ENCODE assay signal across 19 cellular contexts in the genomic region with DNA sequence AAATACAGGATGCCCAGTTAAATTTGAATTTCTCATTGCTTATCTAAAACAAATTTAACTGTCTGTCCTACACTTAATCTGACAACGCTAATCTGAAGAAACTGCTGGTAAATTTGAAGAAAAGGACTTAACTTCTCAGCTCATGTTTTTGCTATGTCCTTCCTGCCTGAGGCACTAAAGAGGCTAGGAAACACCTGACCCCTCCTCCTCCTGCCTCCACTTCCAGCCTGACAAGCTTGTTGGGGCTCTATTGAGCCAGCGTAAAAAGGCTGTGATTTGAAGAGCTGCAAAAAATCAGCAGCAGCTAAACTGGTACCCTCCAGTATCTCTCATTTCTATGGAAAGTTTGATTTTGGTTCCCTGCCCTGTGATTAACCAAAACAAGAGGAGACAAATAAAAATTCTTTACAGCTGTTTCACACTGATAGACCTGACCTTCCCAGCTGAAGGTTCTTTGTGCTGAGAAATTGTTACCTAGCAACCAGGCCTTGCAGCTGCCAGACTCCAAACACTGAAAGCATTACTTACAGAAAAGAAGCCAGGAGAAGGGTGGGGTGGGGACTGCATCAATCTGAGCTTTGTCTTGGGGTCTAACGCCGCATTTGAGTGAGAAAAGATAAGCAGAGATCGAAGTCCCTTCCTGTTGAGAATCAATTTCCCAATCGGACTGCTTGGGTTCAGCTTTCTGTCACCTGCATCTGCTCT. TPM values are rescaled to one million over a fixed set of nuclear protein-coding genes. Genes with fewer than 3 reads are reported as not detected.
DNase-seq lines count a peak whose midpoint lies in the region; ATAC-seq and TF ChIP-seq lines count a peak whose summit lies in the region.
"Had no signal": no experiment of that assay in that cellular context is flagged by ENCODE, and none has a peak within 500 bp of the region (broad histone marks: within the 10 kb centered on the region; RNA-seq: fewer than 3 reads in every experiment).

No MANE protein-coding gene starts in this region.

- no peak for TF ChIP-seq CTCF in type B pancreatic cell (conservative IDR thresholded peaks at IDR 0.05)
- no peak for TF ChIP-seq CTCF in lower leg skin (IDR thresholded peaks at IDR 0.05)

- 48 to 54% methylated on average over 6 of the region's 6 CpGs for WGBS in lower leg skin, 2 donors

- H3K4me1 ChIP-seq in endocrine pancreas (ENCODE audit: control insufficient read depth, insufficient read depth, low read length) = peaks cover 6% of the 10 kb centered on the region
- H3K4me1 ChIP-seq: prostate gland had no signal

- peak overlapping the region; percentile 40 for H3K27ac Mint-ChIP-seq in type B pancreatic cell
- H3K27ac Mint-ChIP-seq: activated CD8-positive, alpha-beta T cell treated with anti-CD3 and anti-CD28 coated beads, Interleukin-2, amount 10 ng/mL, durations not matched to agents 7 days and 5 days; activated T-helper 2 cell treated with anti-CD3 and anti-CD28 coated beads, Interferon-gamma antibody, Interleukin-2, Interleukin-4, amounts not matched to agents 10 μg/mL and 5 μg/mL and 100 μg/mL, durations not matched to agents 14 hours and 24 hours and 36 hours; CD4-positive, CD25-positive, alpha-beta regulatory T cell had no signal

- ATAC-seq in GM18868 (IDR thresholded peaks at IDR 0.05; ENCODE audit: unreplicated experiment) = no peak
- ATAC-seq: activated CD8-positive, alpha-beta T cell treated with anti-CD3 and anti-CD28 coated beads, Interleukin-2, amount 10 ng/mL, durations not matched to agents 7 days and 5 days had no signal

- intact Hi-C loops in lower leg skin (cut with DNase I; ENCODE audit: low total_unique reads) = no loop called here

- H3K9ac ChIP-seq in endocrine pancreas (ENCODE audit: control insufficient read depth, insufficient read depth, low read length) = no peak overlapping the region
- H3K9ac ChIP-seq: KMS-11 had no signal

- peak overlapping the region; percentile 1 for H3K4me3 ChIP-seq in endocrine pancreas (ENCODE audit: control insufficient read depth, insufficient read depth, low read length)
- H3K4me3 ChIP-seq in lower leg skin (ENCODE audit: low read depth, poor library complexity, severe bottlenecking) = no peak overlapping the region
- H3K4me3 ChIP-seq: PC-9, prostate gland had no signal

- no peaks in the 10 kb centered on the region for H3K36me3 ChIP-seq in endocrine pancreas (ENCODE audit: control insufficient read depth, insufficient read depth, low read length)
- H3K36me3 ChIP-seq: prostate gland had no signal

- no peaks in the 10 kb centered on the region for H3K27me3 Mint-ChIP-seq in type B pancreatic cell
- H3K27me3 Mint-ChIP-seq: CD4-positive, CD25-positive, alpha-beta regulatory T cell had no signal

- H3K36me3 Mint-ChIP-seq in type B pancreatic cell = no peaks in the 10 kb centered on the region
- H3K36me3 Mint-ChIP-seq: CD4-positive, CD25-positive, alpha-beta regulatory T cell had no signal

- H3K9me3 Mint-ChIP-seq in type B pancreatic cell = peaks cover 6% of the 10 kb centered on the region
- H3K9me3 Mint-ChIP-seq: activated T-helper 2 cell treated with anti-CD3 and anti-CD28 coated beads, Interferon-gamma antibody, Interleukin-2, Interleukin-4, amounts not matched to agents 10 μg/mL and 5 μg/mL and 100 μg/mL, durations not matched to agents 14 hours and 24 hours and 36 hours; CD4-positive, CD25-positive, alpha-beta regulatory T cell had no signal

- peaks cover 13% of the 10 kb centered on the region for H3K4me1 Mint-ChIP-seq in type B pancreatic cell (ENCODE audit: unreplicated experiment)
- H3K4me1 Mint-ChIP-seq: CD4-positive, CD25-positive, alpha-beta regulatory T cell had no signal

- H3K9me3 ChIP-seq in endocrine pancreas (ENCODE audit: control insufficient read depth, low read length) = no peaks in the 10 kb centered on the region
- H3K9me3 ChIP-seq: prostate gland had no signal

- peak overlapping the region; percentile 11 for H3K4me3 Mint-ChIP-seq in type B pancreatic cell
- H3K4me3 Mint-ChIP-seq: activated CD8-positive, alpha-beta T cell treated with anti-CD3 and anti-CD28 coated beads, Interleukin-2, amount 10 ng/mL, durations not matched to agents 7 days and 5 days; CD4-positive, CD25-positive, alpha-beta regulatory T cell had no signal

- DNase-seq in NCI-H446 treated with DMSO at 0.1 percent for 48 hours (lab: John Stamatoyannopoulos, UW) (peak; percentile 5), NCI-H446 (lab: John Stamatoyannopoulos, UW) (no peak), NCI-H345 treated with DMSO at 0.1 percent for 48 hours (lab: John Stamatoyannopoulos, UW; ENCODE audit: unreplicated experiment) (peak; percentile 48), type B pancreatic cell (ENCODE audit: extremely low spot score, unreplicated experiment) (no peak), HK-2 (ENCODE audit: unreplicated experiment) (no peak), lower leg skin (ENCODE audit: low spot score in 2 of 2) (no peak)
- DNase-seq: 8988T; activated CD8-positive, alpha-beta T cell treated with anti-CD3 and anti-CD28 coated beads, Interleukin-2, amount 10 ng/mL, durations not matched to agents 7 days and 5 days; CD4-positive, CD25-positive, alpha-beta regulatory T cell; NCI-H1694 treated with DMSO at 0.1 percent for 48 hours; PC-9; stimulated activated CD4-positive, alpha-beta T cell treated with anti-CD3 and anti-CD28 coated beads, Interleukin-12 subunit alpha, Interleukin-12 subunit beta, amount 100 ng/mL, for 4 hours had no signal

- H3K27me3 ChIP-seq in endocrine pancreas (ENCODE audit: control insufficient read depth, insufficient read depth, low read length) = no peaks in the 10 kb centered on the region

- TF ChIP-seq POLR2A in lower leg skin (IDR thresholded peaks at IDR 0.05) = no peak

RNA-seq across cellular contexts. Expression of a gene that starts 34.9 kb away (rescaled TPM):
- total RNA-seq in type B pancreatic cell (ENCODE audit: low replicate concordance) (21.4 and 41.4 TPM in 2 replicates), lower leg skin (under 1 TPM in 1 of 4 donors, not detected in 3; 0.10 TPM)
- total RNA-seq: activated CD8-positive, alpha-beta T cell treated with anti-CD3 and anti-CD28 coated beads, Interleukin-2, amount 10 ng/mL, durations not matched to agents 7 days and 5 days; activated T-helper 2 cell treated with anti-CD3 and anti-CD28 coated beads, Interferon-gamma antibody, Interleukin-2, Interleukin-4, amounts not matched to agents 10 μg/mL and 5 μg/mL and 100 μg/mL, durations not matched to agents 14 hours and 24 hours and 36 hours; CD4-positive, CD25-positive, alpha-beta regulatory T cell; chondrocyte; PC-9; subcutaneous adipose tissue had no signal

Comparison
In these comparisons a context has a peak if more than half of its experiments do, and no peak if none do; other contexts are left out.
1. DNase-seq: peak in NCI-H446 treated with DMSO at 0.1 percent for 48 hours (single experiment) and NCI-H345 treated with DMSO at 0.1 percent for 48 hours (single experiment); none in NCI-H446 (0 of 2), type B pancreatic cell (single experiment), HK-2 (single experiment) and lower leg skin (0 of 2).
2. RNA of a gene that starts 34.9 kb away (total RNA-seq): 21.4 to 41.4 TPM in type B pancreatic cell; 0.10 TPM in lower leg skin; every median in the first group is over 10 times any median in the second.